ENCODE assay signal across 9 cellular contexts in genomic region chr3:160027541-160028195, GRCh38. TPM values are rescaled to one million over a fixed set of nuclear protein-coding genes. Genes with fewer than 3 reads are reported as not detected.
DNase-seq lines count a peak whose midpoint lies in the region; ATAC-seq and TF ChIP-seq lines count a peak whose summit lies in the region.
"Had no signal": no experiment of that assay in that cellular context is flagged by ENCODE, and none has a peak within 500 bp of the region (broad histone marks: within the 10 kb centered on the region; RNA-seq: fewer than 3 reads in every experiment).

No MANE protein-coding gene starts in this region.

- no peak overlapping the region for H3K4me3 ChIP-seq in colonic mucosa
- H3K4me3 ChIP-seq: body of pancreas had no signal

- peak overlapping the region; percentile 86 for H3K27ac Mint-ChIP-seq in activated naive CD4-positive, alpha-beta T cell treated with anti-CD3 and anti-CD28 coated beads, Interleukin-2, amount 10 ng/mL, durations not matched to agents 7 days and 5 days

- H3K36me3 Mint-ChIP-seq in activated naive CD4-positive, alpha-beta T cell treated with anti-CD3 and anti-CD28 coated beads, Interleukin-2, amount 10 ng/mL, durations not matched to agents 7 days and 5 days: no peaks in the 10 kb centered on the region

- DNase-seq in activated naive CD4-positive, alpha-beta T cell treated with anti-CD3 and anti-CD28 coated beads, Interleukin-2, amount 10 ng/mL, durations not matched to agents 7 days and 5 days: no peak
- DNase-seq in activated naive CD4-positive, alpha-beta T cell treated with anti-CD3 and anti-CD28 coated beads, Interleukin-2, amount 50 U/mL, for 16 hours: no peak
- peak; percentile 59 for DNase-seq in NCI-H226
- peak; percentile 30 for DNase-seq in dermis blood vessel endothelial cell
- DNase-seq in activated CD8-positive, alpha-beta memory T cell treated with anti-CD3 and anti-CD28 coated beads, Interleukin-2, amount 50 U/mL, for 48 hours: no peak
- DNase-seq in NCI-H524 treated with DMSO at 0.1 percent for 48 hours (lab: John Stamatoyannopoulos, UW): no peak
- no peak for DNase-seq in colonic mucosa

- no peak overlapping the region for H3K9ac ChIP-seq in colonic mucosa (ENCODE audit: low read depth in 2 of 2, low read length in 2 of 2)

- no peak overlapping the region for H3K27ac ChIP-seq in colonic mucosa
- H3K27ac ChIP-seq: body of pancreas had no signal

- no peaks in the 10 kb centered on the region for H3K27me3 ChIP-seq in colonic mucosa
- H3K27me3 ChIP-seq: body of pancreas had no signal

- intact Hi-C loops in colonic mucosa (cut with DNase I): no loop called here

- TF ChIP-seq CTCF in colonic mucosa (IDR thresholded peaks at IDR 0.05): no peak

- peak; percentile 87 for ATAC-seq in HG02763 (IDR thresholded peaks at IDR 0.05; ENCODE audit: unreplicated experiment)
- ATAC-seq: body of pancreas had no signal

- H3K4me1 ChIP-seq in colonic mucosa: no peaks in the 10 kb centered on the region
- H3K4me1 ChIP-seq: body of pancreas had no signal

- H3K9me3 ChIP-seq in colonic mucosa: no peaks in the 10 kb centered on the region
- H3K9me3 ChIP-seq: body of pancreas had no signal

- no peaks in the 10 kb centered on the region for H3K27me3 Mint-ChIP-seq in activated naive CD4-positive, alpha-beta T cell treated with anti-CD3 and anti-CD28 coated beads, Interleukin-2, amount 10 ng/mL, durations not matched to agents 7 days and 5 days

- no peaks in the 10 kb centered on the region for H3K36me3 ChIP-seq in colonic mucosa

- H3K4me3 Mint-ChIP-seq in activated naive CD4-positive, alpha-beta T cell treated with anti-CD3 and anti-CD28 coated beads, Interleukin-2, amount 10 ng/mL, durations not matched to agents 7 days and 5 days: no peak overlapping the region

- CTCF ChIA-PET in activated naive CD4-positive, alpha-beta T cell treated with anti-CD3 and anti-CD28 coated beads, Interleukin-2, amount 10 ng/mL, durations not matched to agents 7 days and 5 days (lab: Charles Lee): interaction anchor here (0.8 to 3.4 kb wide), 3 partner anchors 11 to 39 kb away, joined by 3 to 31 read pairs (median 6); partner anchors contain the start of gene IL12A

- H3K4me1 Mint-ChIP-seq in activated naive CD4-positive, alpha-beta T cell treated with anti-CD3 and anti-CD28 coated beads, Interleukin-2, amount 10 ng/mL, durations not matched to agents 7 days and 5 days: peaks cover 15% of the 10 kb centered on the region

- H3K9me3 Mint-ChIP-seq in activated naive CD4-positive, alpha-beta T cell treated with anti-CD3 and anti-CD28 coated beads, Interleukin-2, amount 10 ng/mL, durations not matched to agents 7 days and 5 days: no peaks in the 10 kb centered on the region

RNA-seq across cellular contexts. Expression of gene IL12A, which starts 39.0 kb away (rescaled TPM):
- 0.60 and 0.68 TPM in 2 replicates for total RNA-seq in dermis blood vessel endothelial cell
- total RNA-seq in colonic mucosa: under 1 TPM; 0.25 to 0.69 TPM

Comparison
In these comparisons a context has a peak if more than half of its experiments do, and no peak if none do; other contexts are left out.
1. DNase-seq: peak in NCI-H226 (single experiment) and dermis blood vessel endothelial cell (single experiment); none in activated naive CD4-positive, alpha-beta T cell treated with anti-CD3 and anti-CD28 coated beads, Interleukin-2, amount 10 ng/mL, durations not matched to agents 7 days and 5 days (single experiment), activated naive CD4-positive, alpha-beta T cell treated with anti-CD3 and anti-CD28 coated beads, Interleukin-2, amount 50 U/mL, for 16 hours (single experiment), activated CD8-positive, alpha-beta memory T cell treated with anti-CD3 and anti-CD28 coated beads, Interleukin-2, amount 50 U/mL, for 48 hours (single experiment), NCI-H524 treated with DMSO at 0.1 percent for 48 hours (single experiment) and colonic mucosa (single experiment).